ENCODE assay signal across 8 cellular contexts in genomic region chr12:108565976-108566375, GRCh38. TPM values are rescaled to one million over a fixed set of nuclear protein-coding genes. Genes with fewer than 3 reads are reported as not detected.
A peak's percentile ranks its signal among the peaks of the same experiment; 100 is the strongest.
DNase-seq lines count a peak whose midpoint lies in the region; ATAC-seq and TF ChIP-seq lines count a peak whose summit lies in the region.

No MANE protein-coding gene starts in this region.

- no peaks in the 10 kb centered on the region for H3K9me3 ChIP-seq in CD4-positive, CD25-positive, alpha-beta regulatory T cell (ENCODE audit: control insufficient read depth in 2 of 2, low read length in 2 of 2)

- H3K36me3 ChIP-seq in CD4-positive, CD25-positive, alpha-beta regulatory T cell (ENCODE audit: control insufficient read depth, insufficient read depth, low read length): peaks cover 45% of the 10 kb centered on the region

- peaks cover 24 to 65% (median 43%) of the 10 kb centered on the region in 4 donors for H3K4me1 Mint-ChIP-seq in CD4-positive, CD25-positive, alpha-beta regulatory T cell
- peaks cover 13% of the 10 kb centered on the region for H3K4me1 Mint-ChIP-seq in MCF 10A (ENCODE audit: insufficient read depth, unreplicated experiment)

- intact Hi-C loops in MCF 10A (cut with micrococcal nuclease): no loop called here
- intact Hi-C loops in left colon (cut with DNase I, micrococcal nuclease): loop anchor here (2.0 to 10.0 kb wide), 5 partner anchors 51 to 529 kb away; partner anchors contain the start of genes ALKBH2 (in 1 of the 2), SSH1 (in 1 of the 2) and UNG (in 1 of the 2)

- no peaks in the 10 kb centered on the region for H3K27me3 Mint-ChIP-seq in CD4-positive, CD25-positive, alpha-beta regulatory T cell
- H3K27me3 Mint-ChIP-seq in MCF 10A (ENCODE audit: insufficient read depth, unreplicated experiment): no peaks in the 10 kb centered on the region

- H3K36me3 Mint-ChIP-seq in CD4-positive, CD25-positive, alpha-beta regulatory T cell: peaks cover 16% of the 10 kb centered on the region
- peaks cover 66% of the 10 kb centered on the region for H3K36me3 Mint-ChIP-seq in MCF 10A (ENCODE audit: insufficient read depth, unreplicated experiment)

- no TSS peak for BruUV-seq in MCF 10A (replicated peaks; lab: Mats Ljungman, UMichigan)

- H3K9me3 Mint-ChIP-seq in CD4-positive, CD25-positive, alpha-beta regulatory T cell: no peaks in the 10 kb centered on the region
- H3K9me3 Mint-ChIP-seq in MCF 10A (ENCODE audit: unreplicated experiment): no peaks in the 10 kb centered on the region

- no peak overlapping the region for H3K4me3 ChIP-seq in CD4-positive, CD25-positive, alpha-beta regulatory T cell (ENCODE audit: low read depth, low read length)

- H3K27ac ChIP-seq in CD4-positive, CD25-positive, alpha-beta regulatory T cell (ENCODE audit: insufficient read depth, low read length, poor library complexity, severe bottlenecking): peak overlapping the region; percentile 47

- TF ChIP-seq CTCF in MCF 10A (IDR thresholded peaks at IDR 0.05; ENCODE audit: unreplicated experiment): no peak

- POLR2A ChIA-PET in MCF 10A (lab: Yijun Ruan, JAX): interaction anchor here (0.7 to 8.3 kb wide), 5 partner anchors 16 to 528 kb away, joined by 3 to 105 read pairs (median 4); partner anchors contain the start of gene ALKBH2

- no peaks in the 10 kb centered on the region for H3K27me3 ChIP-seq in CD4-positive, CD25-positive, alpha-beta regulatory T cell (ENCODE audit: control insufficient read depth, insufficient read depth, low read length)

- no peak overlapping the region for H3K4me3 Mint-ChIP-seq in CD4-positive, CD25-positive, alpha-beta regulatory T cell
- peak overlapping the region; percentile 44 for H3K4me3 Mint-ChIP-seq in MCF 10A (ENCODE audit: unreplicated experiment)

- ATAC-seq in CD4-positive, CD25-positive, alpha-beta regulatory T cell (ENCODE audit: low read depth in 2 of 2): no peak
- no peak for ATAC-seq in left colon
- no peak for ATAC-seq in GM19351 (IDR thresholded peaks at IDR 0.05; ENCODE audit: unreplicated experiment)
- no peak for ATAC-seq in HG03135 (IDR thresholded peaks at IDR 0.05; ENCODE audit: unreplicated experiment)

- peak in 2 of 3 donors; percentile 31 to 58 for DNase-seq in CD4-positive, CD25-positive, alpha-beta regulatory T cell
- DNase-seq in Kasumi-1 (lab: John Stamatoyannopoulos, UW): peak; percentile 30 to 38
- peak; percentile 34 to 69 (median 37) for DNase-seq in T-helper 1 cell
- peak; percentile 95 for DNase-seq in MCF 10A (ENCODE audit: unreplicated experiment)
- DNase-seq in left colon: peak; percentile 74 to 82
- peak in 5 of 6 experiments; percentile 12 to 46 (median 19) for DNase-seq in stimulated activated naive CD4-positive, alpha-beta T cell (lab: John Stamatoyannopoulos, UW)

- peaks cover 56% of the 10 kb centered on the region for H3K4me1 ChIP-seq in CD4-positive, CD25-positive, alpha-beta regulatory T cell (ENCODE audit: control insufficient read depth, insufficient read depth, low read length, poor library complexity, severe bottlenecking)

- H3K27ac Mint-ChIP-seq in CD4-positive, CD25-positive, alpha-beta regulatory T cell: peak overlapping the region; percentile 34 to 95 (median 60)
- H3K27ac Mint-ChIP-seq in MCF 10A (ENCODE audit: low read depth, unreplicated experiment): no peak overlapping the region

- CTCF ChIA-PET in MCF 10A (lab: Yijun Ruan, JAX): interaction anchor here (0.5 to 14.4 kb wide), 7 partner anchors 29 to 385 kb away, joined by 3 to 274 read pairs (median 3); no protein-coding TSS in a partner anchor

RNA-seq across cellular contexts. Expression of gene ISCU, which starts 3.6 kb away (rescaled TPM):
- 173 TPM for total RNA-seq in CD4-positive, CD25-positive, alpha-beta regulatory T cell
- 100 to 1,000 TPM; 241 to 295 (median 260) TPM for polyA plus RNA-seq in CD4-positive, CD25-positive, alpha-beta regulatory T cell
- 115 and 125 TPM in 2 replicates for total RNA-seq in MCF 10A (2022)
- total RNA-seq in left colon: 10 to 100 TPM; 87.2 to 97.3 TPM

RNA-seq across cellular contexts. Expression of gene SART3, which starts 5.0 kb away (rescaled TPM):
- 107 TPM for total RNA-seq in CD4-positive, CD25-positive, alpha-beta regulatory T cell
- 10 to 100 TPM; 25.3 to 37.6 (median 32.2) TPM for polyA plus RNA-seq in CD4-positive, CD25-positive, alpha-beta regulatory T cell
- total RNA-seq in MCF 10A (2022) (73.4 and 85.4 TPM in 2 replicates), left colon (10 to 100 TPM; 43.9 to 47.9 TPM)

RNA-seq across cellular contexts. Expression of gene TMEM119, which starts 31.9 kb away (rescaled TPM):
- total RNA-seq in CD4-positive, CD25-positive, alpha-beta regulatory T cell: 5.9 TPM
- 1 to 10 TPM in 2 of 4 donors, under 1 TPM in 1, not detected in 1; 0.90 to 3.5 (median 1.5) TPM for polyA plus RNA-seq in CD4-positive, CD25-positive, alpha-beta regulatory T cell
- total RNA-seq in MCF 10A (2022) (not detected in 2 replicates), left colon (1 to 10 TPM; 3.6 to 8.0 TPM)

RNA-seq across cellular contexts. Expression of gene FICD, which starts 50.9 kb away (rescaled TPM):
- 5.4 TPM for total RNA-seq in CD4-positive, CD25-positive, alpha-beta regulatory T cell
- 1 to 10 TPM in 3 of 4 donors, under 1 TPM in 1; 0.79 to 4.7 (median 2.3) TPM for polyA plus RNA-seq in CD4-positive, CD25-positive, alpha-beta regulatory T cell
- total RNA-seq in MCF 10A (2022) (14.3 and 15.2 TPM in 2 replicates), left colon (1 to 10 TPM; 4.6 to 5.3 TPM)

Comparison
In these comparisons a context has a peak if more than half of its experiments do, and no peak if none do; other contexts are left out.
1. DNase-seq: peak in every context shown above with its lines; median percentile 95 in MCF 10A; 78 in left colon; 44 in CD4-positive, CD25-positive, alpha-beta regulatory T cell; 37 in T-helper 1 cell; 34 in Kasumi-1; 19 in stimulated activated naive CD4-positive, alpha-beta T cell.